8 cellular contexts compared by ENCODE assay signal in the genomic region with DNA sequence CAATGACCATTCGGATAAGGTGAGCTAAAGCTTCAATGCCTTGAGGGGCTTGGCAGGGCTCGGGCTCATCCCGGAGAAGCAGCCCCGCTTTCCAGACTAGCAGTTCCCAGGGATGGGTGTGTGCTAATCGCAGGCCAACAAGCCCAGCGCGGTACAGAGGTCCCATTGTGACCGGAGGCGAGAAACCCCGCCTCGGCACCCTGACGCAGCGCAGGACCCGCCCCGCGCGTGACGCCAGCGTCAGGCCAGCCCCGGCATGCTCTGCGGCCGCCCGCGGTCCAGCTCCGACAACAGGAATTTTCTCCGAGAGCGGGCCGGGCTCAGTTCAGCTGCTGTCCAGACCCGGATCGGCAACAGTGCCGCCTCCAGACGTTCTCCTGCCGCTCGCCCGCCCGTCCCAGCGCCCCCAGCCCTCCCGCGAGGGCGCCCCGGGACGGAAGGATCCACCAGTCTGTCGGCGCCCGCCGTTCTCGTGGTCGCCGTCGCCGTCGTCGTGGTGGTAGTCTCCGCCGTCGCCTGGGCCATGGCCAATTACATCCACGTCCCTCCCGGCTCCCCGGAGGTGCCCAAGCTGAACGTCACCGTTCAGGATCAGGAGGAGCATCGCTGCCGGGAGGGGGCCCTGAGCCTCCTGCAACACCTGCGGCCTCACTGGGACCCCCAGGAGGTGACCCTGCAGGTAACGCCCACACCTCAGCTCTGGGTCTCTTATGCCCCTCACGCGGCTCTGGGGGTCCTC. TPM values are rescaled to one million over a fixed set of nuclear protein-coding genes. Genes with fewer than 3 reads are reported as not detected.
DNase-seq lines count a peak whose midpoint lies in the region; ATAC-seq and TF ChIP-seq lines count a peak whose summit lies in the region.

TSS of gene ETNK1 (plus strand) at position 264 of the 739 bp plus-strand sequence. CDS start at position 524, 260 bp downstream.

- intact Hi-C loops in left cardiac atrium (cut with DNase I), result loop anchor here in 1 of 2 donors (2.0 kb wide), 1 partner anchor 80 kb away; the partner anchor contains the start of gene C2CD5

- H3K4me3 Mint-ChIP-seq in progenitor cell of endocrine pancreas (ENCODE audit: low read depth), result peak within 1 kb of the TSS; percentile 88

- DNase-seq in GM12865 (ENCODE audit: low read depth) (peak; percentile 90), NCI-H128 (lab: John Stamatoyannopoulos, UW; ENCODE audit: unreplicated experiment) (peak; percentile 76), T-helper 1 cell (peak; percentile 62 to 88 (median 76)), amniotic epithelial cell (ENCODE audit: low read depth) (peak; percentile 86), left cardiac atrium (peak; percentile 97), progenitor cell of endocrine pancreas (ENCODE audit: low spot score, unreplicated experiment) (peak; percentile 98), ureter (ENCODE audit: low spot score) (peak; percentile 95)

- H3K4me3 ChIP-seq in GM12865 (ENCODE audit: low read depth, low read length), result peak within 1 kb of the TSS; percentile 94

- TF ChIP-seq CTCF in GM12865 (IDR thresholded peaks at IDR 0.05; ENCODE audit: insufficient read depth, low read depth, low read length, missing control alignments) (no peak), progenitor cell of endocrine pancreas (IDR thresholded peaks at IDR 0.05; ENCODE audit: unreplicated experiment) (peak; percentile 20)

- ATAC-seq in HG02678 (IDR thresholded peaks at IDR 0.05; ENCODE audit: unreplicated experiment) (peak; percentile 98), left cardiac atrium (peak; percentile 100)

- H3K4me1 Mint-ChIP-seq in progenitor cell of endocrine pancreas (ENCODE audit: low read depth), result peaks cover 37% of the 10 kb centered on the region

- peak within 1 kb of the TSS; percentile 99 for H3K27ac Mint-ChIP-seq in progenitor cell of endocrine pancreas

- H3K27me3 Mint-ChIP-seq in progenitor cell of endocrine pancreas, result no peaks in the 10 kb centered on the region

- no peaks in the 10 kb centered on the region for H3K9me3 Mint-ChIP-seq in progenitor cell of endocrine pancreas (ENCODE audit: low read depth)

- peaks cover under 1% of the 10 kb centered on the region for H3K36me3 Mint-ChIP-seq in progenitor cell of endocrine pancreas (ENCODE audit: insufficient read depth)

RNA-seq across cellular contexts. Expression of gene ETNK1, which starts in this region (rescaled TPM):
- 10 to 100 TPM; 22.8 to 28.5 TPM for total RNA-seq in left cardiac atrium
- 285 and 295 TPM in 2 replicates for total RNA-seq in progenitor cell of endocrine pancreas
- total RNA-seq in ureter, result 74.4 TPM

Comparison
In these comparisons a context has a peak if more than half of its experiments do, and no peak if none do; other contexts are left out.
1. Peak in every context shown above with its lines: DNase-seq, ATAC-seq and H3K4me3 ChIP-seq.